ENCODE assay signal across 22 cellular contexts in genomic region chr2:26061539-26061938, GRCh38.
"Had no signal": no experiment of that assay in that cellular context is flagged by ENCODE, and none has a peak within 500 bp of the region (broad histone marks: within the 10 kb centered on the region; RNA-seq: fewer than 3 reads in every experiment).

No MANE protein-coding gene starts in this region.

- H3K9me3 Mint-ChIP-seq: memory B cell, natural killer cell had no signal

- H3K36me3 ChIP-seq: pancreas, right lobe of liver, uterus had no signal

- H3K27ac Mint-ChIP-seq: memory B cell, natural killer cell, progenitor cell of endocrine pancreas had no signal

- FAIRE-seq: colon, keratinocyte, pancreas, small intestine had no signal

- DNase-seq: dorsolateral prefrontal cortex; effector CD4-positive, alpha-beta T cell; foreskin fibroblast; gastrocnemius medialis; head of caudate nucleus; natural killer cell; pancreas; right lobe of liver; small intestine; stimulated activated CD4-positive, alpha-beta T cell treated with anti-CD3 and anti-CD28 coated beads, Interleukin-15, amount 100 ng/mL, for 24 hours; stimulated activated CD4-positive, alpha-beta T cell treated with anti-CD3 and anti-CD28 coated beads, Interleukin-2, amount 100 ng/mL, for 48 hours; stimulated activated naive CD4-positive, alpha-beta T cell treated with Interleukin-2 at 50 U/mL for 16 hours; upper lobe of left lung; uterus had no signal

- H3K27me3 ChIP-seq: dorsolateral prefrontal cortex, gastrocnemius medialis, pancreas, right lobe of liver, tibial nerve, upper lobe of left lung, uterus had no signal

- H3K27me3 Mint-ChIP-seq: memory B cell, progenitor cell of endocrine pancreas had no signal

- H3K4me3 ChIP-seq: dorsolateral prefrontal cortex, gastrocnemius medialis, lung, pancreas, right lobe of liver, thoracic aorta, tibial nerve, upper lobe of left lung, uterus had no signal

- H3K9me3 ChIP-seq: gastrocnemius medialis, pancreas, right lobe of liver, thoracic aorta, tibial nerve, upper lobe of left lung, uterus had no signal

- H3K36me3 Mint-ChIP-seq: natural killer cell had no signal

- ATAC-seq: esophagus mucosa, gastrocnemius medialis, natural killer cell, pancreas, right lobe of liver had no signal

- H3K27ac ChIP-seq: dorsolateral prefrontal cortex, gastrocnemius medialis, pancreas, right lobe of liver, thoracic aorta, tibial nerve, upper lobe of left lung, uterus had no signal

- H3K4me3 Mint-ChIP-seq: memory B cell, natural killer cell had no signal
